ENCODE assay signal across 1 cellular context in genomic region chr5:442335-443238, GRCh38.
TF ChIP-seq lines count a peak whose summit lies in the region.

EXOC3 (plus strand) TSS chr5:443176; CDS start chr5:446206, 3,030 bp downstream.

TF ChIP-seq in GM12878, 131 proteins besides CTCF, POLR2A, EP300 and RAD21 (continued from another document):
- TF ChIP-seq CUX1 (IDR thresholded peaks at IDR 0.05; ENCODE audit: insufficient replicate concordance, low read depth, low read length) (no peak), GABPA (IDR thresholded peaks at IDR 0.05; ENCODE audit: low read depth) (peak; percentile 90), TCF12 (IDR thresholded peaks at IDR 0.05; ENCODE audit: low read depth, low read length) (0 out of 2 replicates have a peak, but pooled peaks have one; percentile 30), E2F4 (IDR thresholded peaks at IDR 0.05; ENCODE audit: low read depth, low read length) (no peak), SIX5 (IDR thresholded peaks at IDR 0.05; ENCODE audit: low read depth, low read length, severe bottlenecking) (peak; percentile 29), DPF2 (IDR thresholded peaks at IDR 0.05) (no peak), ZNF687 (IDR thresholded peaks at IDR 0.05) (peak; percentile 53; the same call in 1 of the 2 replicates)
